ENCODE assay signal across 24 cellular contexts in the genomic region with DNA sequence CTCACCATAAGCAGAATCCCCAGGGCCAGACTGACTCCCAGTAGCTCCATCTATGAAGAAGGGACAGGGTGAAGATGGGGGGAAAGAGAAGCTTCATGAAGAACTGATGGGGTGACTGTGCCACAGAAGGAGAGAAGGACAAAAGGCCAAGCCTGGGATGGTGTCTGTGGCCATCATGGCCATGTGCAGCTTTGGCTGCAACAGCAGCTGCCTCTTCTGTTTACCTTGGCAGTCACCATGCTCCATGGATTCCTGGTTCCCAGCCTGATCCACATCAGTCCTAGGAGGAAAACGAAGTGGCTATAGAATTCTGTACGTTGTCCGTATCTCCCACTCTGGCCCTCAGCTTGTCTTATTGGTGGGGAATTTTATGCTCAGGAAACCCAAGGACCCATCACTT. TPM values are rescaled to one million over a fixed set of nuclear protein-coding genes. Genes with fewer than 3 reads are reported as not detected.
"Had no signal": no experiment of that assay in that cellular context is flagged by ENCODE, and none has a peak within 500 bp of the region (broad histone marks: within the 10 kb centered on the region; RNA-seq: fewer than 3 reads in every experiment).

No MANE protein-coding gene starts in this region.

- DNase-seq: activated CD4-positive, alpha-beta memory T cell treated with anti-CD3 and anti-CD28 coated beads, Interleukin-2, amount 10 ng/mL, durations not matched to agents 7 days and 5 days; activated CD4-positive, alpha-beta T cell treated with anti-CD3 and anti-CD28 coated beads for 4 hours; activated effector memory CD4-positive, alpha-beta T cell treated with anti-CD3 and anti-CD28 coated beads, Interleukin-2, amount 50 U/mL, for 16 hours; activated T-cell treated with anti-CD3 and anti-CD28 coated beads, Interleukin-2, amount 50 U/mL, for 48 hours; amniotic stem cell; glutamatergic neuron; hypothalamus; kidney glomerular epithelial cell; mesenchymal stem cell; occipital lobe; stimulated activated CD4-positive, alpha-beta T cell treated with anti-CD3 and anti-CD28 coated beads, Interleukin-15, amount 100 ng/mL, for 24 hours; stimulated activated CD4-positive, alpha-beta T cell treated with anti-CD3 and anti-CD28 coated beads, Interleukin-4, amount 100 ng/mL, for 1 hour; stimulated activated naive B cell treated with anti-CD40 and anti-IgM and Interleukin-4, amounts not matched to agents 10 μg/mL and 1 μg/mL and 100 μg/mL, for 72 hours; thyroid gland; uterus; WERI-Rb-1 had no signal

- H3K36me3 ChIP-seq: thyroid gland, uterus had no signal

- H3K9me3 ChIP-seq: esophagus muscularis mucosa, right atrium auricular region, thyroid gland, uterus had no signal

- H3K4me3 ChIP-seq: coronary artery, esophagus muscularis mucosa, right atrium auricular region, skin epidermis, thyroid gland, uterus had no signal

- H3K27me3 ChIP-seq: esophagus muscularis mucosa, right atrium auricular region, thyroid gland, uterus had no signal

- H3K27ac ChIP-seq: coronary artery, esophagus muscularis mucosa, right atrium auricular region, skin epidermis, thyroid gland, WERI-Rb-1 had no signal

- ATAC-seq: natural killer cell treated with Interleukin-12 subunit alpha and Interleukin-12 subunit beta and Interleukin-15 and Interleukin-18, amount 100 ng/mL, for 72 hours; stimulated activated naive B cell treated with anti-CD40 and anti-IgM and Interleukin-4, amounts not matched to agents 10 μg/mL and 1 μg/mL and 100 μg/mL, for 72 hours had no signal

RNA-seq across cellular contexts. Expression of a gene that starts 22.1 kb away (rescaled TPM):
- total RNA-seq: fibroblast of villous mesenchyme, progenitor cell of endocrine pancreas had no signal

RNA-seq across cellular contexts. Expression of a gene that starts 41.4 kb away (rescaled TPM):
- total RNA-seq: fibroblast of villous mesenchyme, liver, occipital lobe, right atrium auricular region, thyroid gland had no signal
- polyA plus RNA-seq: liver had no signal
